Comparison of ENCODE assay signal across 1 cellular context in the genomic region with DNA sequence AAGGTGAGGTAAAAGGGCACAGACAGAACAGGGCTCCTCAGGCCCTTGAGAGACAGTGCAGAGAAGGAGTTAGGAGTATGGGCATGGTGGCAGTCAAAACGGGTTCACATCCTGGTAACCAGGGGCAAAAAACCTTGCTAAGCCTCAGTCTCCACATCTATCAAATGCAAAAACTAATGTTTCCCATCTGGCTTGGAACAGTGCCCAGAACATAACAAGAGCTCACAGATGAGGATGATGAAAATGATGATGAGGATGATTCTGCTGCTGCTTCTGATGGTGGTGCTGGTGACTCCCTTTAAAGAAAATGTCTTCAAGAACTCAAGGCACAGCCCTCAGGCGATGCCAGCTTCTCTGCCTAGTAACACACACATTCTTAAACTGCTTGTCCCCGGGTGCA.
TF ChIP-seq lines count a peak whose summit lies in the region.

No MANE protein-coding gene starts in this region.

TF ChIP-seq in H1, 55 proteins besides CTCF, POLR2A, EP300 and RAD21 (continued from another document):
- no peak for TF ChIP-seq HDAC2 (IDR thresholded peaks at IDR 0.05; ENCODE audit: borderline replicate concordance in 1 of 2, low read depth in 2 of 2, low read length in 2 of 2)
- TF ChIP-seq EZH2 (IDR thresholded peaks at IDR 0.05; ENCODE audit: low read depth, low read length, severe bottlenecking), result no peak
- no peak for TF ChIP-seq EGR1 (IDR thresholded peaks at IDR 0.05; ENCODE audit: borderline replicate concordance, low read depth, low read length)
- TF ChIP-seq BACH1 (IDR thresholded peaks at IDR 0.05; ENCODE audit: low read length), result no peak
- no peak for TF ChIP-seq SIX5 (IDR thresholded peaks at IDR 0.05; ENCODE audit: low read depth, low read length)
- no peak for TF ChIP-seq CHD1 (IDR thresholded peaks at IDR 0.05; ENCODE audit: low read depth, low read length)
- no peak for TF ChIP-seq PHF8 (conservative IDR thresholded peaks at IDR 0.05; ENCODE audit: low read depth, low read length)
- no peak for TF ChIP-seq TBP (IDR thresholded peaks at IDR 0.05; ENCODE audit: low read depth, low read length)
- TF ChIP-seq TEAD4 (IDR thresholded peaks at IDR 0.05; ENCODE audit: low read depth, low read length), result no peak
